9 cellular contexts compared by ENCODE assay signal in genomic region chr19:4065430-4066175, GRCh38. TPM values are rescaled to one million over a fixed set of nuclear protein-coding genes. Genes with fewer than 3 reads are reported as not detected.
DNase-seq lines count a peak whose midpoint lies in the region; ATAC-seq, FAIRE-seq and TF ChIP-seq lines count a peak whose summit lies in the region.
"Had no signal": no experiment of that assay in that cellular context is flagged by ENCODE, and none has a peak within 500 bp of the region (broad histone marks: within the 10 kb centered on the region; RNA-seq: fewer than 3 reads in every experiment).

No MANE protein-coding gene starts in this region.

- no peaks in the 10 kb centered on the region for H3K9me3 ChIP-seq in A549
- no peaks in the 10 kb centered on the region for H3K9me3 ChIP-seq in body of pancreas
- no peaks in the 10 kb centered on the region for H3K9me3 ChIP-seq in small intestine (ENCODE audit: control insufficient read depth, low read depth)

- H3K36me3 ChIP-seq in body of pancreas (replicated peaks in 1 of 2; ENCODE audit: insufficient read depth in 1 of 2, low read depth in 2 of 2): no peaks in the 10 kb centered on the region
- peaks cover 0 to 4% of the 10 kb centered on the region in 2 donors for H3K36me3 ChIP-seq in small intestine (ENCODE audit: control insufficient read depth in 2 of 2, insufficient read depth in 2 of 2, low read length in 2 of 2)

- no peak for FAIRE-seq in A549 (lab: Jason Lieb, UNC)
- FAIRE-seq in small intestine (lab: Jason Lieb, UNC): no peak
- FAIRE-seq: G401.6 had no signal

- peak overlapping the region; percentile 90 for H3K4me2 ChIP-seq in A549

- DNase-seq in A549 (ENCODE audit: low read depth in 1 of 2, low spot score in 1 of 2) (peak; percentile 86 to 97), NCI-H2107 treated with DMSO at 0.1 percent for 48 hours (lab: John Stamatoyannopoulos, UW; ENCODE audit: unreplicated experiment) (peak; percentile 53), UCSD-AML1 (lab: John Stamatoyannopoulos, UW; ENCODE audit: unreplicated experiment) (peak; percentile 97), body of pancreas (peak; percentile 97 to 98 (median 97)), iPS DF 19.7 (ENCODE audit: low read depth, low spot score) (peak; percentile 84), small intestine (peak; percentile 94)

- intact Hi-C loops in body of pancreas (cut with DNase I): loop anchor here (5.0 kb wide), 1 partner anchor 63 kb away; no protein-coding TSS in a partner anchor

- H3K4me3 ChIP-seq in A549: peak overlapping the region; percentile 96
- H3K4me3 ChIP-seq in body of pancreas: peak overlapping the region; percentile 95 to 97
- H3K4me3 ChIP-seq in small intestine (ENCODE audit: low read depth in 1 of 2, low read length in 2 of 2): peak overlapping the region; percentile 95 to 100

- CTCF ChIA-PET in A549 (lab: Yijun Ruan, JAX): interaction anchor here (1.0 kb wide), 1 partner anchor 13 kb away, joined by 3 read pairs; no protein-coding TSS in a partner anchor

- peak; percentile 68 to 77 for ATAC-seq in A549
- ATAC-seq in GM18861 (IDR thresholded peaks at IDR 0.05; ENCODE audit: unreplicated experiment): peak; percentile 70
- ATAC-seq in HG03064 (IDR thresholded peaks at IDR 0.05; ENCODE audit: low read depth, unreplicated experiment): peak; percentile 52
- peak; percentile 82 for ATAC-seq in body of pancreas

- no CpG with 5 or more reads among the region's 98 CpGs for WGBS in A549 (ENCODE audit: missing lambda C conversion rate)
- 0% methylated on average over 47 of the region's 98 CpGs; no CpG with 5 or more reads in 1 of the 2 donors for WGBS in body of pancreas, 2 donors
- 0 to 7% (median 1%) methylated on average over 3 to 95 of the region's 98 CpGs for WGBS in small intestine, 3 donors

- H3K4me1 ChIP-seq in A549 (peaks cover 37% of the 10 kb centered on the region), body of pancreas (peaks cover 49% of the 10 kb centered on the region), small intestine (ENCODE audit: control insufficient read depth in 2 of 2, insufficient read depth in 1 of 2, low read depth in 1 of 2, low read length in 1 of 2) (peaks cover 2 to 4% of the 10 kb centered on the region in 2 donors)

- TF ChIP-seq CTCF in A549 (IDR thresholded peaks at IDR 0.05) (no peak), body of pancreas (IDR thresholded peaks at IDR 0.05) (peak in 2 of 7 experiments; percentile 38 to 39)

- TF ChIP-seq EP300 in A549 (IDR thresholded peaks at IDR 0.05): no peak

- H3K27ac ChIP-seq in A549 (peak overlapping the region; percentile 97 to 100), body of pancreas (peak overlapping the region; percentile 93 to 97 (median 96)), small intestine (ENCODE audit: low read depth in 1 of 2, low read length in 1 of 2) (peak overlapping the region; percentile 94 to 100)

- TF ChIP-seq POLR2A in A549 (IDR thresholded peaks at IDR 0.05; ENCODE audit: low read length) (no peak), body of pancreas (IDR thresholded peaks at IDR 0.05) (no peak)

- no peak for TF ChIP-seq RAD21 in A549 (conservative IDR thresholded peaks at IDR 0.05 in 1 of 2, IDR thresholded peaks at IDR 0.05 in 1 of 2)

- POLR2A ChIA-PET in A549 (lab: Yijun Ruan, JAX): interaction anchor here (0.6 kb wide), 1 partner anchor 109 kb away, joined by 4 read pairs; no protein-coding TSS in a partner anchor

- H3K27me3 ChIP-seq in body of pancreas (no peaks in the 10 kb centered on the region), small intestine (ENCODE audit: control insufficient read depth in 2 of 2, insufficient read depth in 2 of 2, low read length in 2 of 2) (no peaks in the 10 kb centered on the region)

TF ChIP-seq in A549, 52 proteins besides CTCF, POLR2A, EP300 and RAD21:
- TF ChIP-seq CEBPB (IDR thresholded peaks at IDR 0.05) (peak in 1 of 2 experiments; percentile 86; a peak in 2 of 4 replicates), JUN (IDR thresholded peaks at IDR 0.05) (peak; percentile 60 to 84; a peak in 3 of 5 replicates), PBX3 (IDR thresholded peaks at IDR 0.05) (peak; percentile 92)
- TF ChIP-seq, protein P1, sequence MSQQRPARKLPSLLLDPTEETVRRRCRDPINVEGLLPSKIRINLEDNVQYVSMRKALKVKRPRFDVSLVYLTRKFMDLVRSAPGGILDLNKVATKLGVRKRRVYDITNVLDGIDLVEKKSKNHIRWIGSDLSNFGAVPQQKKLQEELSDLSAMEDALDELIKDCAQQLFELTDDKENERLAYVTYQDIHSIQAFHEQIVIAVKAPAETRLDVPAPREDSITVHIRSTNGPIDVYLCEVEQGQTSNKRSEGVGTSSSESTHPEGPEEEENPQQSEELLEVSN (IDR thresholded peaks at IDR 0.05; ENCODE audit: borderline replicate concordance, low read depth): no peak

RNA-seq across cellular contexts. Expression of gene ZBTB7A, which starts 1.1 kb away (rescaled TPM):
- polyA plus RNA-seq in A549 (2011; rRNA removed): 2.2 and 2.3 TPM in 2 replicates
- 7.0 and 12.5 TPM in 2 replicates for polyA plus RNA-seq in A549 (2012; cell fraction: cytosol; rRNA removed)
- 15.8 and 26.9 TPM in 2 replicates for polyA plus RNA-seq in A549 (2012; cell fraction: nucleus; rRNA removed)
- polyA plus RNA-seq in A549 (2017; fragmentation: RNase III; extraction: RNeasy Plus Mini Kit Qiagen cat#74134 plus additional on column Dnase treatment): 10.2 to 11.6 TPM (median 11.4 TPM) in 3 replicates
- polyA minus RNA-seq in A549 (2011; rRNA and poly(A)+ RNA removed): 2.6 and 3.7 TPM in 2 replicates
- total RNA-seq in body of pancreas: 10 to 100 TPM; 30.9 to 31.3 TPM
- 10 to 100 TPM; 14.3 to 27.0 (median 16.8) TPM for polyA plus RNA-seq in small intestine

RNA-seq across cellular contexts. Expression of gene PIAS4, which starts 58.1 kb away (rescaled TPM):
- 4.5 and 5.2 TPM in 2 replicates for polyA plus RNA-seq in A549 (2011; rRNA removed)
- 8.6 and 11.9 TPM in 2 replicates for polyA plus RNA-seq in A549 (2012; cell fraction: cytosol; rRNA removed)
- polyA plus RNA-seq in A549 (2012; cell fraction: nucleus; rRNA removed): 17.1 and 17.4 TPM in 2 replicates
- polyA plus RNA-seq in A549 (2017; fragmentation: RNase III; extraction: RNeasy Plus Mini Kit Qiagen cat#74134 plus additional on column Dnase treatment): 10.6 to 12.8 TPM (median 11.3 TPM) in 3 replicates
- polyA minus RNA-seq in A549 (2011; rRNA and poly(A)+ RNA removed): 8.8 and 10.8 TPM in 2 replicates
- total RNA-seq in body of pancreas: 10 to 100 TPM; 12.7 to 17.1 TPM
- 10 to 100 TPM; 10.8 to 14.8 (median 11.4) TPM for polyA plus RNA-seq in small intestine

RNA-seq across cellular contexts. Expression of gene MAP2K2, which starts 58.3 kb away (rescaled TPM):
- polyA plus RNA-seq in A549 (2011; rRNA removed) (40.4 and 41.7 TPM in 2 replicates), A549 (2017; fragmentation: RNase III; extraction: RNeasy Plus Mini Kit Qiagen cat#74134 plus additional on column Dnase treatment) (98.5 to 116 TPM (median 115 TPM) in 3 replicates), small intestine (100 to 1,000 TPM; 283 to 522 (median 492) TPM)
- 129 and 151 TPM in 2 replicates for polyA plus RNA-seq in A549 (2012; cell fraction: cytosol; rRNA removed)
- polyA plus RNA-seq in A549 (2012; cell fraction: nucleus; rRNA removed): 146 and 171 TPM in 2 replicates
- 51.6 and 58.5 TPM in 2 replicates for polyA minus RNA-seq in A549 (2011; rRNA and poly(A)+ RNA removed)
- total RNA-seq in body of pancreas: 10 to 100 TPM; 56.8 to 92.0 TPM

Comparison
In these comparisons a context has a peak if more than half of its experiments do, and no peak if none do; other contexts are left out.
1. Peak in every context shown above with its lines: DNase-seq, ATAC-seq, H3K4me3 ChIP-seq and H3K27ac ChIP-seq.